ENCODE assay signal across 8 cellular contexts in genomic region chr3:126982522-126983175, GRCh38. TPM values are rescaled to one million over a fixed set of nuclear protein-coding genes. Genes with fewer than 3 reads are reported as not detected.
DNase-seq lines count a peak whose midpoint lies in the region; ATAC-seq and TF ChIP-seq lines count a peak whose summit lies in the region.

PLXNA1 (plus strand) TSS chr3:126983115; CDS start chr3:126988594, 5,479 bp downstream.

- H3K27me3 Mint-ChIP-seq in activated CD4-positive, alpha-beta memory T cell treated with anti-CD3 and anti-CD28 coated beads, Interleukin-2, amount 10 ng/mL, durations not matched to agents 7 days and 5 days: peaks cover 9% of the 10 kb centered on the region
- H3K27me3 Mint-ChIP-seq in memory B cell: peaks cover 16% of the 10 kb centered on the region

- H3K4me1 Mint-ChIP-seq in activated CD4-positive, alpha-beta memory T cell treated with anti-CD3 and anti-CD28 coated beads, Interleukin-2, amount 10 ng/mL, durations not matched to agents 7 days and 5 days: peaks cover 21% of the 10 kb centered on the region
- H3K4me1 Mint-ChIP-seq in memory B cell: peaks cover 8% of the 10 kb centered on the region

- H3K4me3 Mint-ChIP-seq in activated CD4-positive, alpha-beta memory T cell treated with anti-CD3 and anti-CD28 coated beads, Interleukin-2, amount 10 ng/mL, durations not matched to agents 7 days and 5 days: peak within 1 kb of the TSS; percentile 76
- H3K4me3 Mint-ChIP-seq in memory B cell: peak within 1 kb of the TSS; percentile 83

- POLR2A ChIA-PET in activated CD4-positive, alpha-beta memory T cell treated with anti-CD3 and anti-CD28 coated beads, Interleukin-2, amount 10 ng/mL, durations not matched to agents 7 days and 5 days (lab: Charles Lee): interaction anchor here (0.6 to 1.5 kb wide), 4 partner anchors 11 to 899 kb away, joined by 3 to 7 read pairs (median 3); partner anchors contain the start of gene SLC41A3

- H3K9me3 ChIP-seq in BLaER1 treated with 17β-estradiol and CSF1 and Interleukin-3, amounts not matched to agents 10 nM and 100 nM (replicated peaks in 1 of 11): no peaks in the 10 kb centered on the region

- peak within 1 kb of the TSS; percentile 57 to 92 (median 74) for H3K9ac ChIP-seq in BLaER1 treated with 17β-estradiol and CSF1 and Interleukin-3, amounts not matched to agents 10 nM and 100 nM

- no peaks in the 10 kb centered on the region for H3K9me3 Mint-ChIP-seq in activated CD4-positive, alpha-beta memory T cell treated with anti-CD3 and anti-CD28 coated beads, Interleukin-2, amount 10 ng/mL, durations not matched to agents 7 days and 5 days
- H3K9me3 Mint-ChIP-seq in memory B cell: no peaks in the 10 kb centered on the region

- peak within 1 kb of the TSS in 10 of 11 experiments; percentile 13 to 86 (median 52); a peak in 20 of 22 replicates for H3K27ac ChIP-seq in BLaER1 treated with 17β-estradiol and CSF1 and Interleukin-3, amounts not matched to agents 10 nM and 100 nM

- H3K4me2 ChIP-seq in BLaER1 treated with 17β-estradiol and CSF1 and Interleukin-3, amounts not matched to agents 10 nM and 100 nM: peak within 1 kb of the TSS; percentile 95 to 100 (median 99)

- peaks cover 28 to 57% (median 39%) of the 10 kb centered on the region in 10 experiments for H3K4me1 ChIP-seq in BLaER1 treated with 17β-estradiol and CSF1 and Interleukin-3, amounts not matched to agents 10 nM and 100 nM

- H3K36me3 ChIP-seq in BLaER1 treated with 17β-estradiol and CSF1 and Interleukin-3, amounts not matched to agents 10 nM and 100 nM: no peaks in the 10 kb centered on the region

- DNase-seq in NCI-H748 (lab: John Stamatoyannopoulos, UW; ENCODE audit: unreplicated experiment): peak; percentile 76
- DNase-seq in activated CD4-positive, alpha-beta memory T cell treated with anti-CD3 and anti-CD28 coated beads, Interleukin-2, amount 10 ng/mL, durations not matched to agents 7 days and 5 days: peak; percentile 88
- DNase-seq in effector CD4-positive, alpha-beta T cell: peak; percentile 85
- DNase-seq in memory B cell (ENCODE audit: low spot score in 2 of 2): peak; percentile 93
- DNase-seq in stimulated activated CD8-positive, alpha-beta memory T cell treated with anti-CD3 and anti-CD28 coated beads, Interleukin-12 subunit alpha, Interleukin-12 subunit beta, amount 100 ng/mL, for 24 hours (ENCODE audit: extremely low read depth): peak; percentile 56

- H3K36me3 Mint-ChIP-seq in activated CD4-positive, alpha-beta memory T cell treated with anti-CD3 and anti-CD28 coated beads, Interleukin-2, amount 10 ng/mL, durations not matched to agents 7 days and 5 days (ENCODE audit: low read depth): no peaks in the 10 kb centered on the region
- peaks cover 2% of the 10 kb centered on the region for H3K36me3 Mint-ChIP-seq in memory B cell

- peaks cover 35 to 68% (median 62%) of the 10 kb centered on the region in 11 experiments for H3K27me3 ChIP-seq in BLaER1 treated with 17β-estradiol and CSF1 and Interleukin-3, amounts not matched to agents 10 nM and 100 nM

- TF ChIP-seq POLR2A in GM19193 (IDR thresholded peaks at IDR 0.05; ENCODE audit: extremely low read depth, insufficient read depth, insufficient read length): peak; percentile 11

- H3K27ac Mint-ChIP-seq in activated CD4-positive, alpha-beta memory T cell treated with anti-CD3 and anti-CD28 coated beads, Interleukin-2, amount 10 ng/mL, durations not matched to agents 7 days and 5 days: peak within 1 kb of the TSS; percentile 55
- H3K27ac Mint-ChIP-seq in memory B cell: peak within 1 kb of the TSS; percentile 98

- H3K4me3 ChIP-seq in BLaER1 treated with 17β-estradiol and CSF1 and Interleukin-3, amounts not matched to agents 10 nM and 100 nM: peak within 1 kb of the TSS; percentile 68 to 96 (median 72)

- CTCF ChIA-PET in activated CD4-positive, alpha-beta memory T cell treated with anti-CD3 and anti-CD28 coated beads, Interleukin-2, amount 10 ng/mL, durations not matched to agents 7 days and 5 days (lab: Charles Lee): interaction anchor here (0.7 to 2.2 kb wide), 14 partner anchors 15 to 459 kb away, joined by 3 to 15 read pairs (median 4); partner anchors contain the start of gene CHST13

- ATAC-seq in HG03378 (IDR thresholded peaks at IDR 0.05; ENCODE audit: unreplicated experiment) (peak; percentile 36), memory B cell (ENCODE audit: low read depth) (peak; percentile 70)

- H4K20me1 ChIP-seq in BLaER1 treated with 17β-estradiol and CSF1 and Interleukin-3, amounts not matched to agents 10 nM and 100 nM: peaks cover 41 to 65% (median 54%) of the 10 kb centered on the region in 11 experiments

RNA-seq across cellular contexts. Expression of gene PLXNA1, which starts in this region (rescaled TPM):
- total RNA-seq in activated CD4-positive, alpha-beta memory T cell treated with anti-CD3 and anti-CD28 coated beads, Interleukin-2, amount 10 ng/mL, durations not matched to agents 7 days and 5 days: 1 to 10 TPM; 6.5 to 7.4 TPM

Comparison
In these comparisons a context has a peak if more than half of its experiments do, and no peak if none do; other contexts are left out.
1. Peak in every context shown above with its lines: DNase-seq, ATAC-seq, H3K4me3 ChIP-seq and H3K27ac ChIP-seq.